ENCODE assay signal across 8 cellular contexts in genomic region chr16:8850279-8850885, GRCh38. TPM values are rescaled to one million over a fixed set of nuclear protein-coding genes. Genes with fewer than 3 reads are reported as not detected.
A peak's percentile ranks its signal among the peaks of the same experiment; 100 is the strongest.
DNase-seq lines count a peak whose midpoint lies in the region; ATAC-seq and TF ChIP-seq lines count a peak whose summit lies in the region.

No MANE protein-coding gene starts in this region.

- CTCF ChIA-PET in A673 (lab: Charles Lee) = no interaction called here

- H3K27ac ChIP-seq in A673 (ENCODE audit: low read depth, low read length, poor library complexity, severe bottlenecking) (peak overlapping the region; percentile 34), HL-60 (replicated peaks) (peak overlapping the region; percentile 44), aorta (ENCODE audit: low read depth in 1 of 2, low read length in 2 of 2) (peak overlapping the region in 1 of 2 donors; percentile 23)

- no peak overlapping the region for H3K4me3 Mint-ChIP-seq in activated naive CD8-positive, alpha-beta T cell

- BruUV-seq in A673 (replicated peaks; lab: Mats Ljungman, UMichigan) = no TSS peak

- H3K9me3 ChIP-seq in A673 (ENCODE audit: low read depth, low read length, poor library complexity, severe bottlenecking) (no peaks in the 10 kb centered on the region), aorta (ENCODE audit: control insufficient read depth, low read length) (no peaks in the 10 kb centered on the region)

- peak overlapping the region; percentile 72 for H3K27ac Mint-ChIP-seq in activated naive CD8-positive, alpha-beta T cell

- H3K36me3 ChIP-seq in A673 (ENCODE audit: insufficient read depth, low read length, poor library complexity, severe bottlenecking) = peaks cover 75% of the 10 kb centered on the region
- H3K36me3 ChIP-seq in aorta (ENCODE audit: control insufficient read depth in 1 of 2, insufficient read depth in 2 of 2, low read length in 1 of 2) = peaks cover 0 to 3% of the 10 kb centered on the region in 2 donors

- intact Hi-C loops in A673 (cut with micrococcal nuclease; ENCODE audit: unreplicated experiment) (no loop called here), aorta (cut with DNase I) (no loop called here)

- H3K9me3 Mint-ChIP-seq in activated naive CD8-positive, alpha-beta T cell (ENCODE audit: low read depth) = no peaks in the 10 kb centered on the region

- 35 to 39% methylated on average over 11 of the region's 11 CpGs for WGBS in aorta, 2 donors

- H3K27me3 ChIP-seq in A673 (replicated peaks; ENCODE audit: insufficient read depth, low read depth, low read length, poor library complexity) = no peaks in the 10 kb centered on the region
- H3K27me3 ChIP-seq in HL-60 (ENCODE audit: insufficient read depth, poor library complexity, severe bottlenecking) = no peaks in the 10 kb centered on the region
- H3K27me3 ChIP-seq in aorta (ENCODE audit: control insufficient read depth in 1 of 2, insufficient read depth in 2 of 2, low read length in 1 of 2) = no peaks in the 10 kb centered on the region

- H3K4me1 Mint-ChIP-seq in activated naive CD8-positive, alpha-beta T cell (ENCODE audit: low read depth) = peaks cover 28% of the 10 kb centered on the region

- DNase-seq in A673 (ENCODE audit: low spot score) = no peak
- DNase-seq in HL-60 (ENCODE audit: low read depth in 1 of 2, low spot score in 1 of 2) = peak in 1 of 2 experiments; percentile 80
- DNase-seq in islet precursor cell = peak; percentile 56
- peak; percentile 76 to 83 for DNase-seq in aorta
- DNase-seq in inferior parietal cortex (ENCODE audit: extremely low spot score) = no peak

- no peak overlapping the region for H3K4me3 ChIP-seq in A673 (ENCODE audit: low read depth, low read length, poor library complexity, severe bottlenecking)
- H3K4me3 ChIP-seq in HL-60 (replicated peaks; ENCODE audit: insufficient read depth, low read length) = no peak overlapping the region
- no peak overlapping the region for H3K4me3 ChIP-seq in aorta (ENCODE audit: low read length in 2 of 2)

- TF ChIP-seq CTCF in A673 (conservative IDR thresholded peaks at IDR 0.05; ENCODE audit: low read depth, low read length) = no peak
- TF ChIP-seq CTCF in HL-60 (IDR thresholded peaks at IDR 0.05; ENCODE audit: insufficient read depth, low read length) = no peak

- H3K4me1 ChIP-seq in A673 (ENCODE audit: insufficient read depth, low read length, poor library complexity, severe bottlenecking) = peaks cover 10% of the 10 kb centered on the region
- H3K4me1 ChIP-seq in aorta (ENCODE audit: control insufficient read depth in 1 of 2, insufficient read depth in 2 of 2, low read length in 2 of 2) = no peaks in the 10 kb centered on the region

- POLR2A ChIA-PET in A673 (lab: Charles Lee; ENCODE audit: low non-redundant PET) = interaction anchor here (0.6 kb wide), 1 partner anchor 276 kb away, joined by 8 read pairs; no protein-coding TSS in a partner anchor

- no peaks in the 10 kb centered on the region for H3K27me3 Mint-ChIP-seq in activated naive CD8-positive, alpha-beta T cell

- no peaks in the 10 kb centered on the region for H3K36me3 Mint-ChIP-seq in activated naive CD8-positive, alpha-beta T cell

- ATAC-seq in aorta (ENCODE audit: low FRiP score) (peak; percentile 66), GM18868 (IDR thresholded peaks at IDR 0.05; ENCODE audit: unreplicated experiment) (no peak), GM21717 (IDR thresholded peaks at IDR 0.05; ENCODE audit: unreplicated experiment) (no peak)

RNA-seq across cellular contexts. Expression of gene CARHSP1, which starts 18.4 kb away (rescaled TPM):
- total RNA-seq in A673 (2021) = 316 and 329 TPM in 2 replicates
- total RNA-seq in aorta = 10 to 100 TPM; 53.4 to 69.0 TPM
- 100 to 1,000 TPM in 1 of 2 donors, 10 to 100 TPM in 1; 66.8 to 122 TPM for polyA plus RNA-seq in aorta

RNA-seq across cellular contexts. Expression of gene LITAFD, which starts 31.8 kb away (rescaled TPM):
- total RNA-seq in A673 (2021) (not detected in 2 replicates), aorta (not detected)
- polyA plus RNA-seq in aorta = not detected

RNA-seq across cellular contexts. Expression of gene PMM2, which starts 52.7 kb away (rescaled TPM):
- total RNA-seq in A673 (2021) (44.3 and 54.8 TPM in 2 replicates), aorta (10 to 100 TPM; 43.1 to 48.4 TPM)
- 10 to 100 TPM in 1 of 2 donors, 1 to 10 TPM in 1; 7.8 to 20.3 TPM for polyA plus RNA-seq in aorta

RNA-seq across cellular contexts. Expression of gene TMEM186, which starts 52.9 kb away (rescaled TPM):
- total RNA-seq in A673 (2021) (13.3 and 13.5 TPM in 2 replicates), aorta (1 to 10 TPM; 5.7 to 7.0 TPM)
- polyA plus RNA-seq in aorta = 10 to 100 TPM in 1 of 2 donors, 1 to 10 TPM in 1; 7.5 to 10.3 TPM

Comparison
In these comparisons a context has a peak if more than half of its experiments do, and no peak if none do; other contexts are left out.
1. DNase-seq: peak in islet precursor cell (single experiment) and aorta (2 of 2); none in A673 (single experiment) and inferior parietal cortex (single experiment).